2 cellular contexts compared by ENCODE assay signal in genomic region chr4:186169942-186170802, GRCh38.
TF ChIP-seq lines count a peak whose summit lies in the region.

No MANE protein-coding gene starts in this region.

TF ChIP-seq in GM12878, 131 proteins besides CTCF, POLR2A, EP300 and RAD21:
- TF ChIP-seq ZZZ3 (IDR thresholded peaks at IDR 0.05; ENCODE audit: control insufficient read depth, insufficient read length, low read depth) (no peak), WRNIP1 (IDR thresholded peaks at IDR 0.05; ENCODE audit: borderline replicate concordance, low read depth, low read length) (no peak), MTA3 (IDR thresholded peaks at IDR 0.05; ENCODE audit: borderline replicate concordance, low read length) (no peak), NFIC (IDR thresholded peaks at IDR 0.05; ENCODE audit: low read depth, low read length) (no peak), SMAD1 (IDR thresholded peaks at IDR 0.05; ENCODE audit: low read depth, partially characterized antibody) (no peak), BCLAF1 (IDR thresholded peaks at IDR 0.05) (no peak), RAD51 (IDR thresholded peaks at IDR 0.05) (no peak), BRCA1 (IDR thresholded peaks at IDR 0.05; ENCODE audit: low read depth, low read length) (no peak), YBX1 (IDR thresholded peaks at IDR 0.05) (no peak), PAX8 (IDR thresholded peaks at IDR 0.05) (no peak), USF2 (IDR thresholded peaks at IDR 0.05; ENCODE audit: borderline replicate concordance, low read depth, low read length) (no peak), CHD1 (IDR thresholded peaks at IDR 0.05; ENCODE audit: low read depth, low read length) (no peak), IKZF2 (IDR thresholded peaks at IDR 0.05) (no peak), IRF3 (IDR thresholded peaks at IDR 0.05) (no peak), NR2F1 (conservative IDR thresholded peaks at IDR 0.05) (no peak), SMAD5 (IDR thresholded peaks at IDR 0.05; ENCODE audit: low read depth) (no peak)

TF ChIP-seq in HepG2, 621 proteins besides CTCF, POLR2A, EP300 and RAD21 (continues in another document):
- 0 out of 2 replicates have a peak, but pooled peaks have one; percentile 12 for TF ChIP-seq GABPB1 (CRISPR knock-in tag; IDR thresholded peaks at IDR 0.05)
- TF ChIP-seq SMYD3 (CRISPR knock-in tag; IDR thresholded peaks at IDR 0.05), result no peak
- TF ChIP-seq ELF3 (CRISPR knock-in tag; IDR thresholded peaks at IDR 0.05), result no peak
- TF ChIP-seq ZNF441 (CRISPR knock-in tag; IDR thresholded peaks at IDR 0.05; ENCODE audit: borderline replicate concordance), result no peak
- TF ChIP-seq ISL2 (CRISPR knock-in tag; IDR thresholded peaks at IDR 0.05), result no peak
- no peak for TF ChIP-seq HNF1B (CRISPR knock-in tag; IDR thresholded peaks at IDR 0.05)
- TF ChIP-seq ZBTB40 (IDR thresholded peaks at IDR 0.05), result no peak
- TF ChIP-seq ZBTB40 (CRISPR knock-in tag; IDR thresholded peaks at IDR 0.05), result no peak
- 0 out of 2 replicates have a peak, but pooled peaks have one; percentile 22 for TF ChIP-seq ZNF687 (CRISPR knock-in tag; IDR thresholded peaks at IDR 0.05)
- 0 out of 2 replicates have a peak, but pooled peaks have one; percentile 26 for TF ChIP-seq UBTF (CRISPR knock-in tag; IDR thresholded peaks at IDR 0.05)
- no peak for TF ChIP-seq SRSF1 (optimal IDR thresholded peaks at IDR 0.05; ENCODE audit: low read depth, low read length)
- no peak for TF ChIP-seq E2F2 (CRISPR knock-in tag; IDR thresholded peaks at IDR 0.05; ENCODE audit: borderline replicate concordance)
- no peak for TF ChIP-seq PCBP2 (optimal IDR thresholded peaks at IDR 0.05; ENCODE audit: low read depth, low read length, poor library complexity, severe bottlenecking)
- TF ChIP-seq AFF4 (CRISPR knock-in tag; IDR thresholded peaks at IDR 0.05), result no peak
- no peak for TF ChIP-seq ZFAT (CRISPR knock-in tag; conservative IDR thresholded peaks at IDR 0.05)
- TF ChIP-seq BORCS8-MEF2B (CRISPR knock-in tag; IDR thresholded peaks at IDR 0.05), result no peak
- no peak for TF ChIP-seq CHD4 (IDR thresholded peaks at IDR 0.05; ENCODE audit: borderline replicate concordance, low read length)
- TF ChIP-seq ZNF766 (CRISPR knock-in tag; IDR thresholded peaks at IDR 0.05; ENCODE audit: borderline replicate concordance), result no peak
- no peak for TF ChIP-seq E2F1 (CRISPR knock-in tag; IDR thresholded peaks at IDR 0.05)
- no peak for TF ChIP-seq ZNF816 (CRISPR knock-in tag; IDR thresholded peaks at IDR 0.05; ENCODE audit: borderline replicate concordance)
